In genomic region chr6:153131037-153131981, GRCh38 we compare ENCODE assay signal across 8 cellular contexts. TPM values are rescaled to one million over a fixed set of nuclear protein-coding genes. Genes with fewer than 3 reads are reported as not detected.
DNase-seq lines count a peak whose midpoint lies in the region; ATAC-seq and TF ChIP-seq lines count a peak whose summit lies in the region.

Gene RGS17, minus strand, starts transcription at chr6:153131282. Its CDS starts 87,264 bp downstream, at chr6:153044018.

- peaks cover 2% of the 10 kb centered on the region; the same call in 1 of the 2 replicates for H3K27me3 ChIP-seq in IMR-90 (ENCODE audit: control insufficient read depth, insufficient read depth, low read length)
- H3K27me3 ChIP-seq in colonic mucosa = peaks cover 30% of the 10 kb centered on the region

- peak within 1 kb of the TSS; percentile 10; the same call in 1 of the 2 replicates for H2BK20ac ChIP-seq in IMR-90 (ENCODE audit: low read depth, low read length)

- H3K27ac ChIP-seq in IMR-90 (ENCODE audit: insufficient read depth, low read length) (peak within 1 kb of the TSS; percentile 43), colonic mucosa (no peak within 1 kb of the TSS)

- no peak for TF ChIP-seq POLR2A in IMR-90 (IDR thresholded peaks at IDR 0.05; ENCODE audit: low read depth, low read length)

- dilution Hi-C loops in IMR-90 (cut with HindIII; ENCODE audit: low sequenced_read_pairs, unreplicated experiment) = no loop called here

- H3K9me1 ChIP-seq in IMR-90 (ENCODE audit: insufficient read depth, low read length) = no peaks in the 10 kb centered on the region

- H3K36me3 ChIP-seq in IMR-90 (ENCODE audit: control insufficient read depth, insufficient read depth, low read length) = no peaks in the 10 kb centered on the region
- H3K36me3 ChIP-seq in colonic mucosa = no peaks in the 10 kb centered on the region

- no TSS peak for BruUV-seq in IMR-90 (replicated peaks; lab: Mats Ljungman, UMichigan)

- ATAC-seq in GM21515 (IDR thresholded peaks at IDR 0.05; ENCODE audit: unreplicated experiment) (peak; percentile 48), IMR-90 (ENCODE audit: low read depth) (peak; percentile 85), HG02840 (IDR thresholded peaks at IDR 0.05; ENCODE audit: low FRiP score, unreplicated experiment) (no peak)

- peak within 1 kb of the TSS; percentile 43; the same call in 1 of the 2 replicates for H3K56ac ChIP-seq in IMR-90 (ENCODE audit: extremely low read depth, insufficient read depth, low read length)

- peak within 1 kb of the TSS; percentile 62 for H3K4me3 ChIP-seq in IMR-90 (ENCODE audit: insufficient read depth, low read depth, low read length)
- H3K4me3 ChIP-seq in colonic mucosa = peak within 1 kb of the TSS; percentile 52

- peak within 1 kb of the TSS; percentile 94 for H3K4me2 ChIP-seq in IMR-90 (ENCODE audit: low read depth, low read length)

- H3K14ac ChIP-seq in IMR-90 (replicated peaks; ENCODE audit: low read depth, low read length) = peak within 1 kb of the TSS; percentile 64

- POLR2A ChIA-PET in IMR-90 (lab: Charles Lee; ENCODE audit: unreplicated experiment) = no interaction called here

- peak within 1 kb of the TSS; percentile 39; the same call in 1 of the 2 replicates for H4K91ac ChIP-seq in IMR-90 (ENCODE audit: insufficient read depth, low read depth, low read length)

- peak within 1 kb of the TSS; percentile 1; the same call in 1 of the 2 replicates for H4K5ac ChIP-seq in IMR-90 (ENCODE audit: low read depth, low read length)

- H3K79me1 ChIP-seq in IMR-90 (ENCODE audit: low read depth in 1 of 2, low read length in 2 of 2) = peaks cover 3 to 7% of the 10 kb centered on the region in 2 experiments; a peak in 1 of 4 replicates

- DNase-seq in DMS79 (lab: John Stamatoyannopoulos, UW) = peak; percentile 51
- peak; percentile 73 for DNase-seq in IMR-90
- DNase-seq in SW480 (ENCODE audit: low spot score) = peak; percentile 14
- DNase-seq in colonic mucosa = peak; percentile 34
- DNase-seq in kidney tubule cell (ENCODE audit: low spot score) = peak; percentile 73
- peak; percentile 34 for DNase-seq in stimulated activated CD4-positive, alpha-beta T cell treated with anti-CD3 and anti-CD28 coated beads, Interleukin-12 subunit alpha, Interleukin-12 subunit beta, amount 100 ng/mL, for 4 hours

- no peaks in the 10 kb centered on the region for H3K9me3 ChIP-seq in IMR-90 (ENCODE audit: control insufficient read depth, insufficient read depth, low read length)
- no peaks in the 10 kb centered on the region for H3K9me3 ChIP-seq in colonic mucosa

- peak within 1 kb of the TSS; percentile 65 for H3K9ac ChIP-seq in IMR-90 (ENCODE audit: low read depth, low read length)
- peak within 1 kb of the TSS in 1 of 2 donors; percentile 43 for H3K9ac ChIP-seq in colonic mucosa (ENCODE audit: low read depth in 2 of 2, low read length in 2 of 2)

- H2AK5ac ChIP-seq in IMR-90 (ENCODE audit: low read depth, low read length) = no peak within 1 kb of the TSS

- peak within 1 kb of the TSS; percentile 38 to 51; a peak in 2 of 4 replicates for H4K8ac ChIP-seq in IMR-90 (ENCODE audit: low read depth in 2 of 2, low read length in 2 of 2)

- peak within 1 kb of the TSS; percentile 76 for H3K4ac ChIP-seq in IMR-90 (ENCODE audit: low read depth, low read length)

- no peak for TF ChIP-seq RAD21 in IMR-90 (IDR thresholded peaks at IDR 0.05; ENCODE audit: low read length)

- H3K18ac ChIP-seq in IMR-90 (ENCODE audit: low read depth, low read length) = peak within 1 kb of the TSS; percentile 16; the same call in 1 of the 2 replicates

- H2AFZ ChIP-seq in IMR-90 (replicated peaks; ENCODE audit: low read length, poor library complexity) = peak within 1 kb of the TSS; percentile 96

- H3K23ac ChIP-seq in IMR-90 (ENCODE audit: low read depth, low read length) = peak within 1 kb of the TSS; percentile 76

- peak within 1 kb of the TSS; percentile 95 for H2AK9ac ChIP-seq in IMR-90 (replicated peaks; ENCODE audit: low read depth, low read length, poor library complexity)

- TF ChIP-seq CTCF in IMR-90 (conservative IDR thresholded peaks at IDR 0.05; ENCODE audit: low read depth, low read length) (no peak), colonic mucosa (IDR thresholded peaks at IDR 0.05) (no peak)

- H3K4me1 ChIP-seq in IMR-90 (ENCODE audit: control insufficient read depth, insufficient read depth, low read length) (no peaks in the 10 kb centered on the region; the same call in 1 of the 2 replicates), colonic mucosa (peaks cover 5% of the 10 kb centered on the region)

- peak within 1 kb of the TSS; percentile 4 for H2BK5ac ChIP-seq in IMR-90 (ENCODE audit: low read depth, low read length, poor library complexity, severe bottlenecking)

- peak within 1 kb of the TSS; percentile 77; the same call in 1 of the 2 replicates for H2BK120ac ChIP-seq in IMR-90 (ENCODE audit: low read depth, low read length)

- in situ Hi-C loops in IMR-90 (cut with MboI; ENCODE audit: low sequenced_read_pairs) = no loop called here

- intact Hi-C loops in IMR-90 (cut with micrococcal nuclease) (loop anchor here (1.0 to 2.0 kb wide), 3 partner anchors 35 to 181 kb away; no protein-coding TSS in a partner anchor), colonic mucosa (cut with DNase I) (no loop called here)

- CTCF ChIA-PET in IMR-90 (lab: Yijun Ruan, JAX) = no interaction called here

- H4K20me1 ChIP-seq in IMR-90 (ENCODE audit: insufficient read depth, low read length) = no peaks in the 10 kb centered on the region

- no peak within 1 kb of the TSS for H2BK15ac ChIP-seq in IMR-90 (ENCODE audit: low read depth, low read length)

- WGBS in IMR-90 (ENCODE audit: extremely low coverage in 2 of 2, insufficient read length in 1 of 2), 2 experiments = 13% methylated on average over 3 of the region's 89 CpGs; no CpG with 5 or more reads in 1 of the 2 experiments

TF ChIP-seq in IMR-90, 13 proteins besides CTCF, POLR2A, EP300 and RAD21:
- TF ChIP-seq ELK1 (IDR thresholded peaks at IDR 0.05; ENCODE audit: borderline replicate concordance, low read depth, low read length) = no peak
- peak; percentile 75; the same call in 1 of the 2 replicates for TF ChIP-seq MAZ (IDR thresholded peaks at IDR 0.05; ENCODE audit: borderline replicate concordance, low read depth, low read length)

RNA-seq across cellular contexts. Expression of gene RGS17, which starts in this region (rescaled TPM):
- total RNA-seq in IMR-90 (2012; rRNA removed) = 1.4 and 1.7 TPM in 2 replicates
- 0.53 and 0.75 TPM in 2 replicates for polyA plus RNA-seq in IMR-90 (2012; rRNA removed)
- polyA plus RNA-seq in IMR-90 (2012; cell fraction: cytosol; rRNA removed) = 0.67 and 0.77 TPM in 2 replicates
- 0.36 and 2.3 TPM in 2 replicates for polyA plus RNA-seq in IMR-90 (2012; cell fraction: nucleus; rRNA removed; ENCODE audit: low replicate concordance)
- under 1 TPM; 0.25 to 0.53 TPM for total RNA-seq in colonic mucosa

Comparison
In these comparisons a context has a peak if more than half of its experiments do, and no peak if none do; other contexts are left out.
1. Peak in DNase-seq and H3K4me3 ChIP-seq in colonic mucosa; RNA of the gene not detected or under 1 TPM.
2. DNase-seq: peak in every context shown above with its lines; median percentile 73 in IMR-90; 73 in kidney tubule cell; 51 in DMS79; 34 in colonic mucosa; 34 in stimulated activated CD4-positive, alpha-beta T cell treated with anti-CD3 and anti-CD28 coated beads, Interleukin-12 subunit alpha, Interleukin-12 subunit beta, amount 100 ng/mL, for 4 hours; 14 in SW480.